ENCODE assay signal across 15 cellular contexts in the genomic region with DNA sequence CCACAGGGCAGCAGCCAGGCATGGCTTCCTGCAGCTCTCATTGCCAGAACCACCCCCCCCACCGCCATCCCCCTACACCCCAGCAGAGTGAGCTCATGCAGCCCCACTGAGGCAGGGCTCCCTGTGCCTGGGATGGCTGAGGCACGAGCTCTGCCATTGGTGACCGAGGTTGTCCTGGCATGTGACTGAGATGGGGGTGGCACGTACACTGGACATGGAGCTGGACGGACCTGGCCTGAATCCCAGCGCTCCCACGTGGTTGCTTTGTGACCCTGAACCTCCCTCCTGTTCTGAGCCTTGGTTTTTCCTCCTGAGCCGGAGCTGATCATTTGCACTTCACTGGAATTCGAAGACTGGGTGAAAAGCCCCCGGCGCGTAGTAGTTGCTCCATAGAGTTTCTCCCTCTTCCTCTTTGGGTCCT. TPM values are rescaled to one million over a fixed set of nuclear protein-coding genes. Genes with fewer than 3 reads are reported as not detected.
DNase-seq lines count a peak whose midpoint lies in the region; ATAC-seq, FAIRE-seq and TF ChIP-seq lines count a peak whose summit lies in the region.
"Had no signal": no experiment of that assay in that cellular context is flagged by ENCODE, and none has a peak within 500 bp of the region (broad histone marks: within the 10 kb centered on the region; RNA-seq: fewer than 3 reads in every experiment).

No MANE protein-coding gene starts in this region.

- FAIRE-seq in HepG2 (lab: Jason Lieb, UNC) = peak; percentile 74
- FAIRE-seq: A549 had no signal

- TF ChIP-seq RAD21 in HepG2 (CRISPR knock-in tag; IDR thresholded peaks at IDR 0.05) = no peak

- H3K79me2 ChIP-seq in GM23338 (replicated peaks; ENCODE audit: insufficient read depth) (peaks cover 61% of the 10 kb centered on the region), HepG2 (ENCODE audit: insufficient read depth, low read length) (no peaks in the 10 kb centered on the region)

- H3K9ac ChIP-seq in HepG2 (ENCODE audit: insufficient read depth, low read depth, low read length) = 0 out of 2 replicates have a peak overlapping the region, but pooled peaks have one; percentile 12

- no TSS peak for BruUV-seq in HepG2 (replicated peaks; lab: Mats Ljungman, UMichigan)

- peak overlapping the region; percentile 49 for H3K27ac Mint-ChIP-seq in GM23338
- H3K27ac Mint-ChIP-seq: mesothelial cell of epicardium, T-helper 17 cell had no signal

- CTCF ChIA-PET in HepG2 (lab: Yijun Ruan, JAX; ENCODE audit: low intra/inter-chr PET ratio, low total read pairs) = no interaction called here

- H4K20me1 ChIP-seq in GM23338 (replicated peaks; ENCODE audit: insufficient read depth) (peaks cover 27% of the 10 kb centered on the region), HepG2 (ENCODE audit: insufficient read depth, low read length) (no peaks in the 10 kb centered on the region; the same call in 1 of the 2 replicates)

- DNase-seq in GM23338 (ENCODE audit: low spot score) (peak; percentile 51), esophagus squamous epithelium (lab: John Stamatoyannopoulos, UW) (no peak), HepG2 (ENCODE audit: low spot score) (peak; percentile 60), pons (ENCODE audit: low spot score) (peak; percentile 14), NCI-H748 (lab: John Stamatoyannopoulos, UW; ENCODE audit: unreplicated experiment) (no peak), inferior parietal cortex (ENCODE audit: extremely low spot score) (no peak), AG08396 (ENCODE audit: low spot score) (no peak)
- DNase-seq: NCI-H187, SHP77 treated with DMSO at 0.1 percent for 48 hours, T-helper 17 cell had no signal

- no peaks in the 10 kb centered on the region for H3K36me3 ChIP-seq in GM23338 (ENCODE audit: insufficient read depth)
- no peaks in the 10 kb centered on the region for H3K36me3 ChIP-seq in esophagus squamous epithelium
- H3K36me3 ChIP-seq in HepG2 (replicated peaks in 1 of 2; ENCODE audit: control insufficient read depth in 1 of 2, insufficient read depth in 2 of 2, low read length in 2 of 2) = no peaks in the 10 kb centered on the region

- H3K9me3 ChIP-seq in esophagus squamous epithelium (no peaks in the 10 kb centered on the region), HepG2 (ENCODE audit: low read length) (no peaks in the 10 kb centered on the region)
- H3K9me3 ChIP-seq: A549 had no signal

- TF ChIP-seq EP300 in HepG2 (IDR thresholded peaks at IDR 0.05; ENCODE audit: low read depth in 2 of 2, low read length in 2 of 2) = no peak
- no peak for TF ChIP-seq EP300 in HepG2 (CRISPR knock-in tag; IDR thresholded peaks at IDR 0.05; ENCODE audit: borderline replicate concordance)

- TF ChIP-seq POLR2A in esophagus squamous epithelium (IDR thresholded peaks at IDR 0.05) = no peak
- TF ChIP-seq POLR2A in HepG2 (IDR thresholded peaks at IDR 0.05; ENCODE audit: insufficient read depth in 1 of 2, low read depth in 2 of 2, low read length in 2 of 2) = no peak

- H3K4me2 ChIP-seq in GM23338 (peak overlapping the region; percentile 65), HepG2 (ENCODE audit: low read depth, low read length) (peak overlapping the region; percentile 59)
- H3K4me2 ChIP-seq: A549 had no signal

- intact Hi-C loops in esophagus squamous epithelium (cut with DNase I) (no loop called here), HepG2 (cut with micrococcal nuclease; ENCODE audit: unreplicated experiment) (no loop called here)

- H3K36me3 Mint-ChIP-seq in GM23338 (ENCODE audit: low read depth) = no peaks in the 10 kb centered on the region
- H3K36me3 Mint-ChIP-seq: mesothelial cell of epicardium had no signal

- H2AFZ ChIP-seq in GM23338 (no peak overlapping the region), HepG2 (ENCODE audit: low read length) (no peak overlapping the region)

- POLR2A ChIA-PET in HepG2 (lab: Yijun Ruan, JAX) = no interaction called here

- H3K27me3 Mint-ChIP-seq in GM23338 (ENCODE audit: insufficient read depth, low read depth, poor library complexity) = peaks cover 8% of the 10 kb centered on the region

- peak overlapping the region; percentile 78 for H3K27ac ChIP-seq in GM23338 (ENCODE audit: low read depth)
- H3K27ac ChIP-seq in esophagus squamous epithelium = peak overlapping the region in 3 of 4 donors; percentile 0 to 50 (median 0)
- H3K27ac ChIP-seq in HepG2 (ENCODE audit: extremely low read length, insufficient read depth, low read length) = peak overlapping the region; percentile 17
- H3K27ac ChIP-seq: A549 had no signal

- H3K27me3 ChIP-seq in GM23338 (ENCODE audit: insufficient read depth) (no peaks in the 10 kb centered on the region), esophagus squamous epithelium (peaks cover 0 to 48% (median 0%) of the 10 kb centered on the region in 4 donors), HepG2 (ENCODE audit: control insufficient read depth in 1 of 2, insufficient read depth in 2 of 2, low read length in 2 of 2) (peaks cover 1 to 27% of the 10 kb centered on the region in 2 experiments; a peak in 2 of 5 replicates)

- TF ChIP-seq CTCF in GM23338 (conservative IDR thresholded peaks at IDR 0.05; ENCODE audit: low read depth in 2 of 2) = no peak
- no peak for TF ChIP-seq CTCF in esophagus squamous epithelium (IDR thresholded peaks at IDR 0.05)
- TF ChIP-seq CTCF in HepG2 (CRISPR knock-in tag; IDR thresholded peaks at IDR 0.05) = peak; percentile 44; the same call in 1 of the 2 replicates

- H3K9me3 Mint-ChIP-seq in GM23338 = no peaks in the 10 kb centered on the region
- H3K9me3 Mint-ChIP-seq: mesothelial cell of epicardium had no signal

- peaks cover 3% of the 10 kb centered on the region for H3F3A ChIP-seq in GM23338 (replicated peaks; ENCODE audit: low read depth)

- no peak overlapping the region for H3K4me3 ChIP-seq in GM23338
- H3K4me3 ChIP-seq in esophagus squamous epithelium = no peak overlapping the region
- H3K4me3 ChIP-seq in HepG2 (replicated peaks in 1 of 3; ENCODE audit: insufficient read depth in 1 of 3, low read depth in 2 of 3, low read length in 3 of 3) = peak overlapping the region in 2 of 3 experiments; percentile 9 to 36; a peak in 1 of 6 replicates
- H3K4me3 ChIP-seq: A549 had no signal

- H3K4me1 Mint-ChIP-seq in GM23338 = peaks cover 53% of the 10 kb centered on the region

- no peaks in the 10 kb centered on the region for H3K9me2 ChIP-seq in GM23338 (ENCODE audit: insufficient read depth)

- H3K4me1 ChIP-seq in GM23338 (ENCODE audit: insufficient read depth) = peaks cover 32% of the 10 kb centered on the region
- H3K4me1 ChIP-seq in esophagus squamous epithelium = peaks cover 0 to 33% (median 0%) of the 10 kb centered on the region in 3 donors
- H3K4me1 ChIP-seq in HepG2 (ENCODE audit: insufficient read depth, low read length) = peaks cover 51% of the 10 kb centered on the region
- H3K4me1 ChIP-seq: A549 had no signal

- ATAC-seq in GM23338 = peak; percentile 13
- ATAC-seq in HepG2 = peak; percentile 56
- no peak for ATAC-seq in HG03135 (IDR thresholded peaks at IDR 0.05; ENCODE audit: unreplicated experiment)
- ATAC-seq: A549, T-helper 17 cell had no signal

- H3K4me3 Mint-ChIP-seq in GM23338 = no peak overlapping the region
- H3K4me3 Mint-ChIP-seq: mesothelial cell of epicardium, T-helper 17 cell had no signal

- WGBS in esophagus squamous epithelium, 2 donors = 37 to 73% methylated on average over 5 to 6 of the region's 12 CpGs
- WGBS in HepG2 (ENCODE audit: low lambda C conversion rate) = 1% methylated on average over 7 of the region's 12 CpGs

- in situ Hi-C loops in HepG2 (cut with HindIII; ENCODE audit: extremely low pct_ligation_motif_present, low pct_unique_long_range_greater_than_20kb) = no loop called here

TF ChIP-seq in GM23338, 12 proteins besides CTCF, POLR2A, EP300 and RAD21 (continues in another document):
- no peak for TF ChIP-seq ZNF114 (CRISPR knock-in tag; IDR thresholded peaks at IDR 0.05)
- no peak for TF ChIP-seq POLR2AphosphoS5 (IDR thresholded peaks at IDR 0.05; ENCODE audit: low read depth)
- no peak for TF ChIP-seq EZH2 (IDR thresholded peaks at IDR 0.05; ENCODE audit: low read depth, unreplicated experiment)
- no peak for TF ChIP-seq CREB1 (CRISPR knock-in tag; IDR thresholded peaks at IDR 0.05; ENCODE audit: low read depth)

TF ChIP-seq in HepG2, 621 proteins besides CTCF, POLR2A, EP300 and RAD21 (continues in another document):
- TF ChIP-seq SSRP1 (CRISPR knock-in tag; IDR thresholded peaks at IDR 0.05) = no peak

RNA-seq across cellular contexts. Expression of a gene that starts 28.3 kb away (rescaled TPM):
- 166 and 187 TPM in 2 replicates for total RNA-seq in GM23338 (2014; rRNA removed; shearing (Covaris generic))
- polyA plus RNA-seq in GM23338 (2016; fragmentation: Nextera tagmentation; extraction: Ambion mirVana) = 116 and 120 TPM in 2 replicates
- 1 to 10 TPM; 3.2 to 6.4 (median 4.7) TPM for total RNA-seq in esophagus squamous epithelium
- not detected in 2 replicates for total RNA-seq in HepG2 (2016; rRNA removed; fragmentation: Illumina TruSeq; extraction: Trizol)
- total RNA-seq in HepG2 (2016; cell fraction: cytosol; rRNA removed; fragmentation: Illumina TruSeq; extraction: Trizol; ENCODE audit: low read depth) = not detected in 2 replicates
- total RNA-seq in HepG2 (2016; cell fraction: insoluble cytoplasmic fraction; rRNA removed; fragmentation: Illumina TruSeq; extraction: Trizol) = not detected in 2 replicates
- total RNA-seq in HepG2 (2016; cell fraction: membrane; rRNA removed; fragmentation: Illumina TruSeq; extraction: Trizol) = not detected in 2 replicates
- not detected in 2 replicates for total RNA-seq in HepG2 (2016; cell fraction: nucleus; rRNA removed; fragmentation: Illumina TruSeq; extraction: Trizol)
- 0.12 and 0.20 TPM in 2 replicates for polyA plus RNA-seq in HepG2 (2011; rRNA removed)
- 0.18 and 0.23 TPM in 2 replicates for polyA plus RNA-seq in HepG2 (2011; cell fraction: cytosol; rRNA removed)
- polyA plus RNA-seq in HepG2 (2011; cell fraction: nucleus; rRNA removed) = 0.17 and 0.27 TPM in 2 replicates
- polyA plus RNA-seq in HepG2 (2012) = not detected in 2 replicates
- 0.09 TPM in 1 of 2 replicates, not detected in the other for polyA plus RNA-seq in HepG2 (2016; cell fraction: cytosol; fragmentation: Illumina TruSeq; extraction: Trizol; ENCODE audit: low read depth)
- polyA plus RNA-seq in HepG2 (2016; cell fraction: insoluble cytoplasmic fraction; fragmentation: Illumina TruSeq; extraction: Trizol; ENCODE audit: low read depth) = not detected in 2 replicates
- polyA plus RNA-seq in HepG2 (2016; cell fraction: membrane; fragmentation: Illumina TruSeq; extraction: Trizol; ENCODE audit: low read depth) = 0.15 TPM in 1 of 2 replicates, not detected in the other
- 0.30 TPM in 1 of 2 replicates, not detected in the other for polyA plus RNA-seq in HepG2 (2016; cell fraction: nucleus; fragmentation: Illumina TruSeq; extraction: Trizol; ENCODE audit: insufficient read depth, low read depth)
- 1.3 TPM in 1 of 2 replicates, not detected in the other for polyA minus RNA-seq in HepG2 (2011; rRNA and poly(A)+ RNA removed; ENCODE audit: low replicate concordance)
- not detected in 2 replicates for polyA minus RNA-seq in HepG2 (2011; cell fraction: cytosol; rRNA and poly(A)+ RNA removed)
- not detected in 2 replicates for polyA minus RNA-seq in HepG2 (2011; cell fraction: nucleus; rRNA and poly(A)+ RNA removed)
- total RNA-seq: activated CD8-positive, alpha-beta memory T cell treated with anti-CD3 and anti-CD28 coated beads for 36 hours; HT1080; T-helper 17 cell had no signal

Comparison
In these comparisons a context has a peak if more than half of its experiments do, and no peak if none do; other contexts are left out.
1. DNase-seq: peak in GM23338 (single experiment), HepG2 (single experiment) and pons (single experiment); none in esophagus squamous epithelium (single experiment), NCI-H748 (single experiment), inferior parietal cortex (single experiment) and AG08396 (single experiment).
2. H3K27ac ChIP-seq: peak in every context shown above with its lines; median percentile 78 in GM23338; 17 in HepG2; 0 in esophagus squamous epithelium.
3. H3K4me3 ChIP-seq: peak in HepG2 (2 of 3); none in GM23338 (single experiment) and esophagus squamous epithelium (0 of 4).
4. RNA of a gene that starts 28.3 kb away (total RNA-seq): 166 to 187 TPM in GM23338; 3.2 to 6.4 TPM in esophagus squamous epithelium and not detected in HepG2; every median in the first group is over 10 times any median in the second.